9 cellular contexts compared by ENCODE assay signal in the genomic region with DNA sequence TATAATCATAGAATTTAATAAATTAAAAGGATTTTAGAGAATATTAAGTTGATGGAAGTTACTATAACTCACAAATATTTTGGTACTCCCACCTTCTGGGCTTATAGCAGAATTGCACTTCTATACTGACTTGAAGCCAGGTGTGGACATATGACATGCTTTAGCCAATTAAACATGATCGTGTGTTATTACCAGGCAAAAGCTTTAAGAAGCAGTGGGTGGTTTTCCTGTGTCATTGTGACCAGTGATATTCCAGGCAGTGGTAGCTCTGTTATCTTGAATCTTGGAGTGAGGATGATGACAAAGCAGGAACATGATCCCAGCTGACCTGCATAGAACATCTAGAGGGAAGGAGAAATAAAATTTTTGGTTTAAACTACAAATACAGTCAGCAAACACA.
A peak's percentile ranks its signal among the peaks of the same experiment; 100 is the strongest.
DNase-seq lines count a peak whose midpoint lies in the region; ATAC-seq, FAIRE-seq and TF ChIP-seq lines count a peak whose summit lies in the region.
"Had no signal": no experiment of that assay in that cellular context is flagged by ENCODE, and none has a peak within 500 bp of the region (broad histone marks: within the 10 kb centered on the region; RNA-seq: fewer than 3 reads in every experiment).

No MANE protein-coding gene starts in this region.

- CTCF ChIA-PET in HepG2 (lab: Yijun Ruan, JAX; ENCODE audit: low intra/inter-chr PET ratio, low total read pairs), result no interaction called here

- H3K9me3 ChIP-seq in HepG2 (ENCODE audit: low read length), result no peaks in the 10 kb centered on the region
- H3K9me3 ChIP-seq in right lobe of liver, result no peaks in the 10 kb centered on the region
- H3K9me3 ChIP-seq in testis, result no peaks in the 10 kb centered on the region
- H3K9me3 ChIP-seq: neutrophil had no signal

- TF ChIP-seq RAD21 in HepG2 (CRISPR knock-in tag; IDR thresholded peaks at IDR 0.05), result no peak

- POLR2A ChIA-PET in HepG2 (lab: Yijun Ruan, JAX), result no interaction called here

- no peak overlapping the region for H2AFZ ChIP-seq in HepG2 (ENCODE audit: low read length)

- 4% methylated on average over 1 of the region's 1 CpG for WGBS in HepG2 (ENCODE audit: low lambda C conversion rate)
- WGBS in right lobe of liver (ENCODE audit: insufficient coverage, low coverage, low lambda C conversion rate, missing lambda C conversion rate), result 33% methylated on average over 1 of the region's 1 CpG
- 37 to 53% methylated on average over 1 of the region's 1 CpG for WGBS in testis, 2 donors

- TF ChIP-seq POLR2A in HepG2 (IDR thresholded peaks at IDR 0.05; ENCODE audit: insufficient read depth in 1 of 2, low read depth in 2 of 2, low read length in 2 of 2) (no peak), right lobe of liver (IDR thresholded peaks at IDR 0.05) (no peak), testis (IDR thresholded peaks at IDR 0.05) (no peak)

- no peak overlapping the region for H3K27ac ChIP-seq in HepG2 (ENCODE audit: extremely low read length, insufficient read depth, low read length)
- H3K27ac ChIP-seq in right lobe of liver, result no peak overlapping the region
- H3K27ac ChIP-seq in epithelial cell of prostate, result no peak overlapping the region
- no peak overlapping the region for H3K27ac ChIP-seq in testis
- H3K27ac ChIP-seq: neutrophil had no signal

- DNase-seq in HepG2 (ENCODE audit: low spot score), result no peak
- DNase-seq in right lobe of liver, result no peak
- peak; percentile 44 for DNase-seq in NCI-H2081 treated with DMSO at 0.1 percent for 48 hours (lab: John Stamatoyannopoulos, UW)
- DNase-seq in epithelial cell of prostate (ENCODE audit: low read depth, low spot score), result peak; percentile 3
- DNase-seq in urothelium cell line (ENCODE audit: low spot score), result peak; percentile 8
- no peak for DNase-seq in testis

- peak; percentile 39; the same call in 1 of the 3 replicates for ATAC-seq in HepG2
- ATAC-seq in right lobe of liver, result no peak
- no peak for ATAC-seq in HG02588 (IDR thresholded peaks at IDR 0.05; ENCODE audit: unreplicated experiment)
- no peak for ATAC-seq in HG02642 (IDR thresholded peaks at IDR 0.05; ENCODE audit: poor library complexity, unreplicated experiment)

- no peak for FAIRE-seq in HepG2 (lab: Jason Lieb, UNC)
- no peak for FAIRE-seq in urothelium cell line (lab: Jason Lieb, UNC)

- no peak for TF ChIP-seq EP300 in HepG2 (IDR thresholded peaks at IDR 0.05; ENCODE audit: low read depth in 2 of 2, low read length in 2 of 2)
- TF ChIP-seq EP300 in HepG2 (CRISPR knock-in tag; IDR thresholded peaks at IDR 0.05; ENCODE audit: borderline replicate concordance), result no peak

- H3K4me3 ChIP-seq in HepG2 (replicated peaks in 1 of 3; ENCODE audit: insufficient read depth in 1 of 3, low read depth in 2 of 3, low read length in 3 of 3), result no peak overlapping the region
- H3K4me3 ChIP-seq in right lobe of liver, result no peak overlapping the region
- H3K4me3 ChIP-seq in testis, result no peak overlapping the region

- no TSS peak for BruUV-seq in HepG2 (replicated peaks; lab: Mats Ljungman, UMichigan)

- intact Hi-C loops in HepG2 (cut with micrococcal nuclease; ENCODE audit: unreplicated experiment) (loop anchor here (5.0 kb wide), 1 partner anchor 729 kb away; no protein-coding TSS in a partner anchor), right lobe of liver (cut with DNase I) (no loop called here), testis (cut with DNase I; ENCODE audit: low total_unique reads) (no loop called here)

- TF ChIP-seq CTCF in HepG2 (CRISPR knock-in tag; IDR thresholded peaks at IDR 0.05) (no peak), right lobe of liver (IDR thresholded peaks at IDR 0.05) (no peak), testis (IDR thresholded peaks at IDR 0.05) (peak in 1 of 3 experiments; percentile 24)

- no peaks in the 10 kb centered on the region for H3K79me2 ChIP-seq in HepG2 (ENCODE audit: insufficient read depth, low read length)

- H4K20me1 ChIP-seq in HepG2 (ENCODE audit: insufficient read depth, low read length), result no peaks in the 10 kb centered on the region

- H3K36me3 ChIP-seq in HepG2 (replicated peaks in 1 of 2; ENCODE audit: control insufficient read depth in 1 of 2, insufficient read depth in 2 of 2, low read length in 2 of 2), result no peaks in the 10 kb centered on the region
- no peaks in the 10 kb centered on the region for H3K36me3 ChIP-seq in right lobe of liver
- H3K36me3 ChIP-seq in testis (ENCODE audit: low read depth, missing control alignments), result no peaks in the 10 kb centered on the region
- H3K36me3 ChIP-seq: neutrophil had no signal

- H3K9ac ChIP-seq in HepG2 (ENCODE audit: insufficient read depth, low read depth, low read length), result no peak overlapping the region

- no peak overlapping the region for H3K4me2 ChIP-seq in HepG2 (ENCODE audit: low read depth, low read length)

- H3K4me1 ChIP-seq in HepG2 (ENCODE audit: insufficient read depth, low read length) (no peaks in the 10 kb centered on the region), right lobe of liver (no peaks in the 10 kb centered on the region), testis (no peaks in the 10 kb centered on the region)

- in situ Hi-C loops in HepG2 (cut with HindIII; ENCODE audit: extremely low pct_ligation_motif_present, low pct_unique_long_range_greater_than_20kb), result no loop called here

- H3K27me3 ChIP-seq in HepG2 (ENCODE audit: control insufficient read depth in 1 of 2, insufficient read depth in 2 of 2, low read length in 2 of 2), result no peaks in the 10 kb centered on the region
- no peaks in the 10 kb centered on the region for H3K27me3 ChIP-seq in right lobe of liver
- H3K27me3 ChIP-seq in testis, result no peaks in the 10 kb centered on the region
- H3K27me3 ChIP-seq: neutrophil had no signal

TF ChIP-seq in HepG2, 621 proteins besides CTCF, POLR2A, EP300 and RAD21 (continues in another document):
- TF ChIP-seq SUZ12 (IDR thresholded peaks at IDR 0.05; ENCODE audit: low read depth, low read length) (no peak), SETDB1 (CRISPR knock-in tag; IDR thresholded peaks at IDR 0.05; ENCODE audit: borderline replicate concordance) (no peak), FOXK1 (CRISPR knock-in tag; IDR thresholded peaks at IDR 0.05; ENCODE audit: borderline replicate concordance, low read depth) (no peak), ZNF770 (CRISPR knock-in tag; IDR thresholded peaks at IDR 0.05) (no peak), ZSCAN21 (CRISPR knock-in tag; IDR thresholded peaks at IDR 0.05; ENCODE audit: borderline replicate concordance) (no peak), MXI1 (IDR thresholded peaks at IDR 0.05; ENCODE audit: borderline replicate concordance, low read depth, low read length) (no peak), CENPX (CRISPR knock-in tag; IDR thresholded peaks at IDR 0.05) (no peak), ESRRA (CRISPR knock-in tag; IDR thresholded peaks at IDR 0.05; ENCODE audit: low read depth) (no peak), MBNL3 (CRISPR knock-in tag; conservative IDR thresholded peaks at IDR 0.05) (no peak), NR2F1 (CRISPR knock-in tag; IDR thresholded peaks at IDR 0.05) (no peak), ZBTB10 (CRISPR knock-in tag; IDR thresholded peaks at IDR 0.05; ENCODE audit: borderline replicate concordance) (no peak)
- TF ChIP-seq, protein P1, sequence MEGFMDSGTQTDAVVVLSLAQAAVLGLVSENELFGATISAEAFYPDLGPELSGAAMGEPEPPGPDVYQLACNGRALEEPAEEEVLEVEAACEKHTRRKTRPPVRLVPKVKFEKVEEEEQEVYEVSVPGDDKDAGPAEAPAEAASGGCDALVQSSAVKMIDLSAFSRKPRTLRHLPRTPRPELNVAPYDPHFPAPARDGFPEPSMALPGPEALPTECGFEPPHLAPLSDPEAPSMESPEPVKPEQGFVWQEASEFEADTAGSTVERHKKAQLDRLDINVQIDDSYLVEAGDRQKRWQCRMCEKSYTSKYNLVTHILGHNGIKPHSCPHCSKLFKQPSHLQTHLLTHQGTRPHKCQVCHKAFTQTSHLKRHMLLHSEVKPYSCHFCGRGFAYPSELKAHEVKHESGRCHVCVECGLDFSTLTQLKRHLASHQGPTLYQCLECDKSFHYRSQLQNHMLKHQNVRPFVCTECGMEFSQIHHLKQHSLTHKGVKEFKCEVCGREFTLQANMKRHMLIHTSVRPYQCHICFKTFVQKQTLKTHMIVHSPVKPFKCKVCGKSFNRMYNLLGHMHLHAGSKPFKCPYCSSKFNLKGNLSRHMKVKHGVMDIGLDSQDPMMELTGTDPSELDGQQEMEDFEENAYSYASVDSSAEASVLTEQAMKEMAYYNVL (CRISPR knock-in tag; IDR thresholded peaks at IDR 0.05; ENCODE audit: borderline replicate concordance), result no peak

Comparison
In these comparisons a context has a peak if more than half of its experiments do, and no peak if none do; other contexts are left out.
1. DNase-seq: peak in NCI-H2081 treated with DMSO at 0.1 percent for 48 hours (single experiment), epithelial cell of prostate (single experiment) and urothelium cell line (single experiment); none in HepG2 (single experiment), right lobe of liver (0 of 3) and testis (single experiment).